Comparison of ENCODE assay signal across 8 cellular contexts in genomic region chr15:70196314-70197291, GRCh38.
DNase-seq lines count a peak whose midpoint lies in the region; ATAC-seq lines count a peak whose summit lies in the region.

No MANE protein-coding gene starts in this region.

- peaks cover 5% of the 10 kb centered on the region for H3K9me3 Mint-ChIP-seq in activated naive CD8-positive, alpha-beta T cell (ENCODE audit: low read depth)
- H3K9me3 Mint-ChIP-seq in activated naive CD8-positive, alpha-beta T cell treated with anti-CD3 and anti-CD28 coated beads for 36 hours, result peaks cover 3% of the 10 kb centered on the region
- H3K9me3 Mint-ChIP-seq in activated CD4-positive, alpha-beta memory T cell treated with anti-CD3 and anti-CD28 coated beads, Interleukin-2, amount 10 ng/mL, durations not matched to agents 7 days and 5 days, result no peaks in the 10 kb centered on the region

- H3K4me1 Mint-ChIP-seq in activated naive CD8-positive, alpha-beta T cell (ENCODE audit: low read depth), result peaks cover 2% of the 10 kb centered on the region
- no peaks in the 10 kb centered on the region for H3K4me1 Mint-ChIP-seq in activated naive CD8-positive, alpha-beta T cell treated with anti-CD3 and anti-CD28 coated beads for 36 hours
- H3K4me1 Mint-ChIP-seq in activated CD4-positive, alpha-beta memory T cell treated with anti-CD3 and anti-CD28 coated beads, Interleukin-2, amount 10 ng/mL, durations not matched to agents 7 days and 5 days, result peaks cover 10% of the 10 kb centered on the region

- CTCF ChIA-PET in activated CD4-positive, alpha-beta memory T cell treated with anti-CD3 and anti-CD28 coated beads, Interleukin-2, amount 10 ng/mL, durations not matched to agents 7 days and 5 days (lab: Charles Lee), result no interaction called here

- POLR2A ChIA-PET in activated CD4-positive, alpha-beta memory T cell treated with anti-CD3 and anti-CD28 coated beads, Interleukin-2, amount 10 ng/mL, durations not matched to agents 7 days and 5 days (lab: Charles Lee), result no interaction called here

- WGBS in right cardiac atrium, result 64% methylated on average over 21 of the region's 21 CpGs

- no peak overlapping the region for H3K4me3 ChIP-seq in right cardiac atrium (ENCODE audit: low read length)

- no peak overlapping the region for H3K4me3 Mint-ChIP-seq in activated naive CD8-positive, alpha-beta T cell
- H3K4me3 Mint-ChIP-seq in activated naive CD8-positive, alpha-beta T cell treated with anti-CD3 and anti-CD28 coated beads for 36 hours, result no peak overlapping the region
- H3K4me3 Mint-ChIP-seq in activated CD4-positive, alpha-beta memory T cell treated with anti-CD3 and anti-CD28 coated beads, Interleukin-2, amount 10 ng/mL, durations not matched to agents 7 days and 5 days, result no peak overlapping the region

- H3K27me3 ChIP-seq in right cardiac atrium (ENCODE audit: control insufficient read depth, insufficient read depth), result no peaks in the 10 kb centered on the region

- peaks cover 3% of the 10 kb centered on the region for H3K36me3 Mint-ChIP-seq in activated naive CD8-positive, alpha-beta T cell
- H3K36me3 Mint-ChIP-seq in activated naive CD8-positive, alpha-beta T cell treated with anti-CD3 and anti-CD28 coated beads for 36 hours, result no peaks in the 10 kb centered on the region
- H3K36me3 Mint-ChIP-seq in activated CD4-positive, alpha-beta memory T cell treated with anti-CD3 and anti-CD28 coated beads, Interleukin-2, amount 10 ng/mL, durations not matched to agents 7 days and 5 days (ENCODE audit: low read depth), result no peaks in the 10 kb centered on the region

- in situ Hi-C loops in ACHN (cut with HindIII; ENCODE audit: low pct_ligation_motif_present, low pct_unique_long_range_greater_than_20kb, low sequenced_read_pairs), result no loop called here

- no peaks in the 10 kb centered on the region for H3K9me3 ChIP-seq in right cardiac atrium (ENCODE audit: control insufficient read depth, low read length)

- H3K27ac ChIP-seq in right cardiac atrium (ENCODE audit: low read length), result no peak overlapping the region

- no peaks in the 10 kb centered on the region for H3K27me3 Mint-ChIP-seq in activated naive CD8-positive, alpha-beta T cell
- H3K27me3 Mint-ChIP-seq in activated naive CD8-positive, alpha-beta T cell treated with anti-CD3 and anti-CD28 coated beads for 36 hours, result no peaks in the 10 kb centered on the region
- H3K27me3 Mint-ChIP-seq in activated CD4-positive, alpha-beta memory T cell treated with anti-CD3 and anti-CD28 coated beads, Interleukin-2, amount 10 ng/mL, durations not matched to agents 7 days and 5 days, result peaks cover 18% of the 10 kb centered on the region

- peak overlapping the region; percentile 22 for H3K27ac Mint-ChIP-seq in activated naive CD8-positive, alpha-beta T cell
- H3K27ac Mint-ChIP-seq in activated naive CD8-positive, alpha-beta T cell treated with anti-CD3 and anti-CD28 coated beads for 36 hours, result no peak overlapping the region
- H3K27ac Mint-ChIP-seq in activated CD4-positive, alpha-beta memory T cell treated with anti-CD3 and anti-CD28 coated beads, Interleukin-2, amount 10 ng/mL, durations not matched to agents 7 days and 5 days, result peak overlapping the region; percentile 15

- DNase-seq in activated naive CD8-positive, alpha-beta T cell treated with anti-CD3 and anti-CD28 coated beads for 36 hours, result no peak
- peak; percentile 100 for DNase-seq in NCI-H226
- peak; percentile 68 for DNase-seq in activated CD4-positive, alpha-beta memory T cell treated with anti-CD3 and anti-CD28 coated beads, Interleukin-2, amount 10 ng/mL, durations not matched to agents 7 days and 5 days
- DNase-seq in right cardiac atrium, result peak; percentile 25 to 67 (median 64)
- peak; percentile 18 to 33 for DNase-seq in stimulated activated CD4-positive, alpha-beta T cell treated with anti-CD3 and anti-CD28 coated beads, Interleukin-15, amount 100 ng/mL, for 48 hours (ENCODE audit: low read depth in 2 of 2)
- no peak for DNase-seq in ACHN

- intact Hi-C loops in right cardiac atrium (cut with DNase I), result no loop called here

- ATAC-seq in HG03039 (IDR thresholded peaks at IDR 0.05; ENCODE audit: unreplicated experiment), result peak; percentile 66
- peak; percentile 4 to 8 for ATAC-seq in right cardiac atrium

- H3K4me1 ChIP-seq in right cardiac atrium (ENCODE audit: control insufficient read depth, insufficient read depth, low read length), result peaks cover 8% of the 10 kb centered on the region

Comparison
In these comparisons a context has a peak if more than half of its experiments do, and no peak if none do; other contexts are left out.
1. DNase-seq: peak in NCI-H226 (single experiment), activated CD4-positive, alpha-beta memory T cell treated with anti-CD3 and anti-CD28 coated beads, Interleukin-2, amount 10 ng/mL, durations not matched to agents 7 days and 5 days (single experiment), right cardiac atrium (3 of 3) and stimulated activated CD4-positive, alpha-beta T cell treated with anti-CD3 and anti-CD28 coated beads, Interleukin-15, amount 100 ng/mL, for 48 hours (2 of 2); none in activated naive CD8-positive, alpha-beta T cell treated with anti-CD3 and anti-CD28 coated beads for 36 hours (single experiment) and ACHN (single experiment).